Comparison of ENCODE assay signal across 8 cellular contexts in the genomic region with DNA sequence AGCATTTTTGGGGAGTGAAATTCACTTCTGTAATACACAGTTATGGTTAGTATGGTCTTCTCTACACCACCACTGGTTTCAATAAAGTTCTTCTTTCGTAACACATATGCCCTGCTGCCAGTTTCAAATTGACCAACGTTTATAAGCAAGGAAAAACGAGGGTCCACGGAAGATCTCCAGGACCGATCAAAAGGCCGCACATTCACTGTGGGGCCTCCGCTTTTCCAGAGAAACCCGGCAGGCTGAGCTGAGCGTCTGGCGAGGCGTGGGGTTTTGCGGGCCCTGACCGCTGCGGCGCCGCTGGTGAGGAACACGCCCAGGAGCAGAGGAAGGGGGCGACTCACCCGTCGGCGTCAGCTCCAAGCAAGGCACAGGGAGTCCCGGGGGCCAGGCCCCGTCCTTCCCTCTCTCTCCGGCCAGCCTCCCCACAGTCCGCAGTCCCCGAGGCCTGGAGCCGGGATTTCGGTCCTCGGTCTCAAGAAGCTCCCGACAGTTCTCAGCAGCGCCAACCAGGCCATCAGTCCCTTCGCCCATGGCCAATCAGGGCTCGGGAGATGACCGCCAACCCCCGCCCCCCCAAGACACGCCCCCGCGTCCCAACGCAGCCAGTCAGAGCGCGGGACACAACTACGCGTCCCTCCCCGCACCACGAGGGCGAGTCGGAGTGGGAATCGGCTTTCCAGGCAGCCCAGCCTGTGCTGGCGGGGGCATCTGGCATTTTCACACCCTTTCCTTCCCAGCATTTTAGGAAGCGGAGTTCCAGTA. TPM values are rescaled to one million over a fixed set of nuclear protein-coding genes. Genes with fewer than 3 reads are reported as not detected.
DNase-seq lines count a peak whose midpoint lies in the region; ATAC-seq and TF ChIP-seq lines count a peak whose summit lies in the region.

A gene with protein sequence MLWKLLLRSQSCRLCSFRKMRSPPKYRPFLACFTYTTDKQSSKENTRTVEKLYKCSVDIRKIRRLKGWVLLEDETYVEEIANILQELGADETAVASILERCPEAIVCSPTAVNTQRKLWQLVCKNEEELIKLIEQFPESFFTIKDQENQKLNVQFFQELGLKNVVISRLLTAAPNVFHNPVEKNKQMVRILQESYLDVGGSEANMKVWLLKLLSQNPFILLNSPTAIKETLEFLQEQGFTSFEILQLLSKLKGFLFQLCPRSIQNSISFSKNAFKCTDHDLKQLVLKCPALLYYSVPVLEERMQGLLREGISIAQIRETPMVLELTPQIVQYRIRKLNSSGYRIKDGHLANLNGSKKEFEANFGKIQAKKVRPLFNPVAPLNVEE (minus strand): TSS at position 522 of the 765 bp plus-strand sequence. CDS start 8,432 bp downstream, outside the sequence.

- peak; percentile 92 for DNase-seq in GM13977 (ENCODE audit: low spot score)
- DNase-seq in NCI-H146 treated with DMSO at 0.1 percent for 48 hours (lab: John Stamatoyannopoulos, UW; ENCODE audit: unreplicated experiment): peak; percentile 85
- DNase-seq in T-helper 9 cell: peak; percentile 77
- DNase-seq in astrocyte of the cerebellum (ENCODE audit: low read depth): peak; percentile 80
- DNase-seq in hepatic stellate cell (ENCODE audit: low spot score): peak; percentile 96
- DNase-seq in vagina (ENCODE audit: extremely low spot score in 2 of 2): peak in 1 of 2 donors; percentile 98

- H3K27me3 ChIP-seq in rectal smooth muscle tissue (ENCODE audit: control insufficient read depth, insufficient read depth, low read length) (no peaks in the 10 kb centered on the region), vagina (no peaks in the 10 kb centered on the region)

- no peak for TF ChIP-seq CTCF in GM13977 (IDR thresholded peaks at IDR 0.05; ENCODE audit: extremely low read depth, insufficient read depth, missing control alignments)
- TF ChIP-seq CTCF in astrocyte of the cerebellum (IDR thresholded peaks at IDR 0.05; ENCODE audit: low read depth, low read length, missing control alignments): no peak
- TF ChIP-seq CTCF in vagina (IDR thresholded peaks at IDR 0.05): no peak

- H3K4me3 ChIP-seq in astrocyte of the cerebellum (ENCODE audit: low read depth, low read length) (peak within 1 kb of the TSS; percentile 68), rectal smooth muscle tissue (ENCODE audit: low read length) (peak within 1 kb of the TSS; percentile 92), vagina (peak within 1 kb of the TSS; percentile 71 to 83)

- intact Hi-C loops in vagina (cut with DNase I): loop anchor here (10.0 kb wide), 1 partner anchor 108 kb away; a partner anchor contains a TSS

- peaks cover 11% of the 10 kb centered on the region for H3K4me1 ChIP-seq in rectal smooth muscle tissue (ENCODE audit: control insufficient read depth, insufficient read depth, low read length)
- H3K4me1 ChIP-seq in vagina: peaks cover 33% of the 10 kb centered on the region

- H3K9ac ChIP-seq in rectal smooth muscle tissue (ENCODE audit: low read length): peak within 1 kb of the TSS; percentile 76

- H3K36me3 ChIP-seq in rectal smooth muscle tissue (ENCODE audit: control insufficient read depth, insufficient read depth, low read length) (peaks cover 3% of the 10 kb centered on the region), vagina (no peaks in the 10 kb centered on the region)

- peak; percentile 92 for ATAC-seq in HG02870 (IDR thresholded peaks at IDR 0.05; ENCODE audit: unreplicated experiment)

- H3K27ac ChIP-seq in rectal smooth muscle tissue (ENCODE audit: low read depth, low read length) (peak within 1 kb of the TSS; percentile 91), vagina (peak within 1 kb of the TSS; percentile 91)

- TF ChIP-seq POLR2A in vagina (IDR thresholded peaks at IDR 0.05): peak in 1 of 2 donors; percentile 50

- no peaks in the 10 kb centered on the region for H3K9me3 ChIP-seq in vagina

- in situ Hi-C loops in GM13977 (cut with MboI; ENCODE audit: low pct_unique_long_range_greater_than_20kb, low sequenced_read_pairs, unreplicated experiment): no loop called here
- in situ Hi-C loops in astrocyte of the cerebellum (cut with HindIII; ENCODE audit: low sequenced_read_pairs): no loop called here

RNA-seq across cellular contexts. Expression of the gene that starts here (rescaled TPM):
- 14.5 TPM for total RNA-seq in vagina
